ENCODE assay signal across 9 cellular contexts in genomic region chr5:149448831-149449714, GRCh38.
DNase-seq lines count a peak whose midpoint lies in the region; ATAC-seq and TF ChIP-seq lines count a peak whose summit lies in the region.
"Had no signal": no experiment of that assay in that cellular context is flagged by ENCODE, and none has a peak within 500 bp of the region (broad histone marks: within the 10 kb centered on the region; RNA-seq: fewer than 3 reads in every experiment).

No MANE protein-coding gene starts in this region.

- DNase-seq in GM12864 (ENCODE audit: low read depth) (no peak), NCI-H226 (peak; percentile 48), progenitor cell of endocrine pancreas (ENCODE audit: low spot score, unreplicated experiment) (no peak), NCI-H526 treated with DMSO at 0.1 percent for 48 hours (lab: John Stamatoyannopoulos, UW) (no peak), NCI-H2029 (lab: John Stamatoyannopoulos, UW) (no peak)
- DNase-seq in activated CD4-positive, alpha-beta memory T cell treated with anti-CD3 and anti-CD28 coated beads, Interleukin-2, amount 10 ng/mL, durations not matched to agents 7 days and 5 days = no peak
- DNase-seq: NCI-H524 treated with DMSO at 0.1 percent for 48 hours had no signal

- no peak for ATAC-seq in HG03354 (IDR thresholded peaks at IDR 0.05; ENCODE audit: poor library complexity, severe bottlenecking, unreplicated experiment)

- POLR2A ChIA-PET in activated CD4-positive, alpha-beta memory T cell treated with anti-CD3 and anti-CD28 coated beads, Interleukin-2, amount 10 ng/mL, durations not matched to agents 7 days and 5 days (lab: Charles Lee) = interaction anchor here (0.7 kb wide), 1 partner anchor 103 kb away, joined by 3 read pairs; the partner anchor contains the start of gene CSNK1A1

- H3K27me3 Mint-ChIP-seq in progenitor cell of endocrine pancreas = no peaks in the 10 kb centered on the region
- H3K27me3 Mint-ChIP-seq in activated CD4-positive, alpha-beta memory T cell treated with anti-CD3 and anti-CD28 coated beads, Interleukin-2, amount 10 ng/mL, durations not matched to agents 7 days and 5 days = no peaks in the 10 kb centered on the region

- no peak overlapping the region for H3K4me3 Mint-ChIP-seq in progenitor cell of endocrine pancreas (ENCODE audit: low read depth)
- no peak overlapping the region for H3K4me3 Mint-ChIP-seq in activated CD4-positive, alpha-beta memory T cell treated with anti-CD3 and anti-CD28 coated beads, Interleukin-2, amount 10 ng/mL, durations not matched to agents 7 days and 5 days

- H3K27ac Mint-ChIP-seq in progenitor cell of endocrine pancreas = peak overlapping the region; percentile 29
- H3K27ac Mint-ChIP-seq in activated CD4-positive, alpha-beta memory T cell treated with anti-CD3 and anti-CD28 coated beads, Interleukin-2, amount 10 ng/mL, durations not matched to agents 7 days and 5 days = no peak overlapping the region

- no peaks in the 10 kb centered on the region for H3K36me3 ChIP-seq in duodenal mucosa (ENCODE audit: control insufficient read depth in 1 of 2, insufficient read depth in 2 of 2, low read length in 2 of 2)

- H3K4me3 ChIP-seq in GM12864 (ENCODE audit: low read depth, low read length) = no peak overlapping the region
- H3K4me3 ChIP-seq in duodenal mucosa (ENCODE audit: low read depth in 1 of 2, low read length in 2 of 2) = no peak overlapping the region

- H3K4me1 Mint-ChIP-seq in progenitor cell of endocrine pancreas (ENCODE audit: low read depth) = peaks cover 23% of the 10 kb centered on the region
- H3K4me1 Mint-ChIP-seq in activated CD4-positive, alpha-beta memory T cell treated with anti-CD3 and anti-CD28 coated beads, Interleukin-2, amount 10 ng/mL, durations not matched to agents 7 days and 5 days = peaks cover 5% of the 10 kb centered on the region

- TF ChIP-seq CTCF in GM12864 (IDR thresholded peaks at IDR 0.05; ENCODE audit: low read depth, low read length, missing control alignments) (peak; percentile 24), progenitor cell of endocrine pancreas (IDR thresholded peaks at IDR 0.05; ENCODE audit: unreplicated experiment) (peak; percentile 28)

- no peaks in the 10 kb centered on the region for H3K9me3 Mint-ChIP-seq in progenitor cell of endocrine pancreas (ENCODE audit: low read depth)
- H3K9me3 Mint-ChIP-seq in activated CD4-positive, alpha-beta memory T cell treated with anti-CD3 and anti-CD28 coated beads, Interleukin-2, amount 10 ng/mL, durations not matched to agents 7 days and 5 days = no peaks in the 10 kb centered on the region

- peaks cover 46 to 53% of the 10 kb centered on the region in 2 donors for H3K4me1 ChIP-seq in duodenal mucosa (ENCODE audit: control insufficient read depth in 1 of 2, insufficient read depth in 2 of 2, low read length in 2 of 2)

- H3K27ac ChIP-seq in duodenal mucosa (ENCODE audit: low read depth, low read length) = peak overlapping the region; percentile 64

- H3K27me3 ChIP-seq in duodenal mucosa (ENCODE audit: control insufficient read depth in 1 of 2, insufficient read depth in 2 of 2, low read length in 2 of 2) = no peaks in the 10 kb centered on the region

- CTCF ChIA-PET in activated CD4-positive, alpha-beta memory T cell treated with anti-CD3 and anti-CD28 coated beads, Interleukin-2, amount 10 ng/mL, durations not matched to agents 7 days and 5 days (lab: Charles Lee) = interaction anchor here (0.6 to 1.8 kb wide), 3 partner anchors 10 to 86 kb away, joined by 3 to 7 read pairs (median 3); no protein-coding TSS in a partner anchor

- H3K9ac ChIP-seq in duodenal mucosa (ENCODE audit: low read depth in 1 of 2, low read length in 2 of 2) = no peak overlapping the region

- H3K36me3 Mint-ChIP-seq in progenitor cell of endocrine pancreas (ENCODE audit: insufficient read depth) = no peaks in the 10 kb centered on the region
- no peaks in the 10 kb centered on the region for H3K36me3 Mint-ChIP-seq in activated CD4-positive, alpha-beta memory T cell treated with anti-CD3 and anti-CD28 coated beads, Interleukin-2, amount 10 ng/mL, durations not matched to agents 7 days and 5 days (ENCODE audit: low read depth)

- no peaks in the 10 kb centered on the region for H3K9me3 ChIP-seq in duodenal mucosa (ENCODE audit: control insufficient read depth in 1 of 2, low read length in 2 of 2)
